12 cellular contexts compared by ENCODE assay signal in genomic region chr17:61335845-61336655, GRCh38.
DNase-seq lines count a peak whose midpoint lies in the region; ATAC-seq and TF ChIP-seq lines count a peak whose summit lies in the region.
"Had no signal": no experiment of that assay in that cellular context is flagged by ENCODE, and none has a peak within 500 bp of the region (broad histone marks: within the 10 kb centered on the region; RNA-seq: fewer than 3 reads in every experiment).

No MANE protein-coding gene starts in this region.

- TF ChIP-seq CTCF in uterus (IDR thresholded peaks at IDR 0.05) (no peak), Calu3 (IDR thresholded peaks at IDR 0.05; ENCODE audit: unreplicated experiment) (no peak)

- peaks cover 0 to 4% of the 10 kb centered on the region in 2 donors for H3K4me1 ChIP-seq in uterus

- no peaks in the 10 kb centered on the region for H3K36me3 Mint-ChIP-seq in Calu3 (ENCODE audit: insufficient read depth, unreplicated experiment)
- H3K36me3 Mint-ChIP-seq: naive B cell had no signal

- no peak overlapping the region for H3K27ac Mint-ChIP-seq in Calu3 (ENCODE audit: unreplicated experiment)
- H3K27ac Mint-ChIP-seq: activated naive CD8-positive, alpha-beta T cell had no signal

- CTCF ChIA-PET in Calu3 (lab: Charles Lee): no interaction called here

- no peak overlapping the region for H3K4me3 ChIP-seq in uterus

- H3K4me3 Mint-ChIP-seq in Calu3 (ENCODE audit: low read depth, unreplicated experiment): no peak overlapping the region
- H3K4me3 Mint-ChIP-seq: activated naive CD8-positive, alpha-beta T cell; naive B cell had no signal

- no peaks in the 10 kb centered on the region for H3K9me3 ChIP-seq in uterus

- no peaks in the 10 kb centered on the region for H3K36me3 ChIP-seq in uterus

- intact Hi-C loops in uterus (cut with DNase I; ENCODE audit: low total_unique reads) (no loop called here), Calu3 (cut with micrococcal nuclease; ENCODE audit: unreplicated experiment) (no loop called here)

- H3K27me3 ChIP-seq in uterus: no peaks in the 10 kb centered on the region

- ATAC-seq in SK-N-SH treated with all-trans-retinoic acid at 6 μM for 48 hours: no peak

- no peaks in the 10 kb centered on the region for H3K9me3 Mint-ChIP-seq in Calu3 (ENCODE audit: low read depth, unreplicated experiment)
- H3K9me3 Mint-ChIP-seq: naive B cell had no signal

- TF ChIP-seq POLR2A in uterus (IDR thresholded peaks at IDR 0.05): no peak

- no peaks in the 10 kb centered on the region for H3K4me1 Mint-ChIP-seq in Calu3 (ENCODE audit: low read depth, unreplicated experiment)
- H3K4me1 Mint-ChIP-seq: naive B cell had no signal

- peak overlapping the region; percentile 2 to 5 for H3K27ac ChIP-seq in uterus
- H3K27ac ChIP-seq: 22Rv1 had no signal

- DNase-seq in NCI-H1417 (lab: John Stamatoyannopoulos, UW) (peak; percentile 53 to 88 (median 79)), NCI-H1417 treated with DMSO at 0.1 percent for 48 hours (lab: John Stamatoyannopoulos, UW) (no peak), kidney tubule cell (ENCODE audit: low spot score) (peak; percentile 13), uterus (no peak), OCI-M1 (lab: John Stamatoyannopoulos, UW) (no peak), Calu3 (no peak), GDM1 (lab: John Stamatoyannopoulos, UW) (no peak)
- DNase-seq: naive B cell, NCI-H1930 had no signal

- no TSS peak for BruUV-seq in Calu3 (replicated peaks; lab: Mats Ljungman, UMichigan)

- H3K27me3 Mint-ChIP-seq in Calu3 (ENCODE audit: unreplicated experiment): no peaks in the 10 kb centered on the region
- H3K27me3 Mint-ChIP-seq: activated naive CD8-positive, alpha-beta T cell; naive B cell had no signal

TF ChIP-seq in SK-N-SH treated with all-trans-retinoic acid at 6 μM for 48 hours, 23 proteins besides CTCF, POLR2A, EP300 and RAD21:
- TF ChIP-seq SNAI2 (CRISPR knock-in tag; IDR thresholded peaks at IDR 0.05) (peak; percentile 80; the same call in 1 of the 2 replicates), ESRRG (CRISPR knock-in tag; IDR thresholded peaks at IDR 0.05) (no peak), CSDC2 (CRISPR knock-in tag; IDR thresholded peaks at IDR 0.05) (no peak), OSR1 (CRISPR knock-in tag; IDR thresholded peaks at IDR 0.05) (no peak), ZFP30 (CRISPR knock-in tag; IDR thresholded peaks at IDR 0.05) (no peak), PPARA (CRISPR knock-in tag; IDR thresholded peaks at IDR 0.05; ENCODE audit: borderline replicate concordance) (no peak), BACH2 (CRISPR knock-in tag; IDR thresholded peaks at IDR 0.05; ENCODE audit: borderline replicate concordance) (no peak), TOX (CRISPR knock-in tag; IDR thresholded peaks at IDR 0.05; ENCODE audit: borderline replicate concordance) (no peak), TCF4 (CRISPR knock-in tag; IDR thresholded peaks at IDR 0.05; ENCODE audit: borderline replicate concordance) (peak; percentile 89), ZNF70 (CRISPR knock-in tag; IDR thresholded peaks at IDR 0.05) (0 out of 2 replicates have a peak, but pooled peaks have one; percentile 3), GLIS3 (CRISPR knock-in tag; IDR thresholded peaks at IDR 0.05) (0 out of 2 replicates have a peak, but pooled peaks have one; percentile 59), ZNF8 (CRISPR knock-in tag; IDR thresholded peaks at IDR 0.05) (no peak), PATZ1 (CRISPR knock-in tag; IDR thresholded peaks at IDR 0.05; ENCODE audit: borderline replicate concordance) (no peak), ZFP3 (CRISPR knock-in tag; IDR thresholded peaks at IDR 0.05) (no peak), CREB5 (CRISPR knock-in tag; IDR thresholded peaks at IDR 0.05; ENCODE audit: low read depth) (peak; percentile 82), CSRNP3 (CRISPR knock-in tag; IDR thresholded peaks at IDR 0.05) (0 out of 2 replicates have a peak, but pooled peaks have one; percentile 72), TSHZ2 (CRISPR knock-in tag; IDR thresholded peaks at IDR 0.05) (peak; percentile 84), RARB (CRISPR knock-in tag; IDR thresholded peaks at IDR 0.05) (no peak), ISL1 (CRISPR knock-in tag; IDR thresholded peaks at IDR 0.05) (peak; percentile 94)
- TF ChIP-seq, protein P1, sequence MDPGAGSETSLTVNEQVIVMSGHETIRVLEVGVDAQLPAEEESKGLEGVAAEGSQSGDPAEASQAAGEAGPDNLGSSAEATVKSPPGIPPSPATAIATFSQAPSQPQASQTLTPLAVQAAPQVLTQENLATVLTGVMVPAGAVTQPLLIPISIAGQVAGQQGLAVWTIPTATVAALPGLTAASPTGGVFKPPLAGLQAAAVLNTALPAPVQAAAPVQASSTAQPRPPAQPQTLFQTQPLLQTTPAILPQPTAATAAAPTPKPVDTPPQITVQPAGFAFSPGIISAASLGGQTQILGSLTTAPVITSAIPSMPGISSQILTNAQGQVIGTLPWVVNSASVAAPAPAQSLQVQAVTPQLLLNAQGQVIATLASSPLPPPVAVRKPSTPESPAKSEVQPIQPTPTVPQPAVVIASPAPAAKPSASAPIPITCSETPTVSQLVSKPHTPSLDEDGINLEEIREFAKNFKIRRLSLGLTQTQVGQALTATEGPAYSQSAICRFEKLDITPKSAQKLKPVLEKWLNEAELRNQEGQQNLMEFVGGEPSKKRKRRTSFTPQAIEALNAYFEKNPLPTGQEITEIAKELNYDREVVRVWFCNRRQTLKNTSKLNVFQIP (CRISPR knock-in tag; IDR thresholded peaks at IDR 0.05; ENCODE audit: borderline replicate concordance, low read depth): no peak

Comparison
In these comparisons a context has a peak if more than half of its experiments do, and no peak if none do; other contexts are left out.
1. DNase-seq: peak in NCI-H1417 (3 of 3) and kidney tubule cell (single experiment); none in NCI-H1417 treated with DMSO at 0.1 percent for 48 hours (single experiment), uterus (0 of 2), OCI-M1 (single experiment), Calu3 (single experiment) and GDM1 (single experiment).